In the genomic region with DNA sequence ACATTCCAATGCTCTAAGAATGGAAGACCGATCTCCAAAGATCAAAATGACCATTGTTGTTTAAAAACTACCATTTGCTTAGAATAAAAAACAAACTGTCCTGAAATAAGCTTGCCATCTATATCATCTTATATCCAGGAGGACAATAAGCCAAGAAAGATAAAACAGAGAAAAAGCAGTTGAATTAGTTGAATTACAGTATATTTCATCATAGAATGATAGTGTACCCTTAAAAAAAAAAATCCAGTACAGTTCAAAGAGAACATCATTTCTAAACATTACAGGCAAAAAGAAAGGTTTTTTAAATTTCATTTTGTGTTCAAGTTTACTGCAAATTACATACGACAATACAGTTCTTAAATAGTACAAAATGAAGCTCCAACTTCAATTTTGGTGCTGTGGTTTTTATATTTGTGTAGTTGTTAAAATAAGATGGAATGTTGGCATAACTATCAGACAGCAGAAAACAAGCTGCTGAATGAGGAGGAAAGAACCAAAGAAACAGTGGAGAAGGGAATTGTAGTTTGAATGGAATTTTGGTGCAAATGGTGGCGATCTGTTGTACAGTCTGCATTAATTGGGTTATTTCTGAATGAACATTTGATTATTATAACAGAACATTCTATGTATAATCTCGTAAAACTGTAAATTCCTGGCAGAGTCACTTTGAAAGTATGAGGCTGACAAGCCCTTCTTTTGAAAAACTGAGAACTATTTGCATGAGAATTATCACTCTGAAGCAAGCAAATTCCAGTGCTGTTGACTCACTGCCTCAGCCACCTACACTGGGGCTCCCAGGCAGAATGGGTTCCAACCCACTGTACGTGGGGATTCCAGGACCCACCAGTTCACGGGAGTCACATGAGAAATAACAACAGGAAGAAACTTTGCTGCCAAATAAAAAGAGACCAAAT, we compare ENCODE assay signal across 11 cellular contexts. TPM values are rescaled to one million over a fixed set of nuclear protein-coding genes. Genes with fewer than 3 reads are reported as not detected.
DNase-seq lines count a peak whose midpoint lies in the region; ATAC-seq and TF ChIP-seq lines count a peak whose summit lies in the region.
"Had no signal": no experiment of that assay in that cellular context is flagged by ENCODE, and none has a peak within 500 bp of the region (broad histone marks: within the 10 kb centered on the region; RNA-seq: fewer than 3 reads in every experiment).

No MANE protein-coding gene starts in this region.

- 41 to 55% (median 44%) methylated on average over 6 of the region's 6 CpGs for WGBS in heart left ventricle, 4 donors

- no peak for TF ChIP-seq CTCF in heart left ventricle (IDR thresholded peaks at IDR 0.05)
- TF ChIP-seq CTCF in astrocyte of the spinal cord (IDR thresholded peaks at IDR 0.05; ENCODE audit: low read depth, low read length): no peak

- no peaks in the 10 kb centered on the region for H3K36me3 ChIP-seq in heart left ventricle
- no peaks in the 10 kb centered on the region for H3K36me3 ChIP-seq in CD4-positive, alpha-beta memory T cell (ENCODE audit: insufficient read depth, low read length)
- H3K36me3 ChIP-seq: prostate gland had no signal

- no peak overlapping the region for H3K4me3 Mint-ChIP-seq in CD4-positive, alpha-beta memory T cell
- H3K4me3 Mint-ChIP-seq: B cell had no signal

- no peak for TF ChIP-seq POLR2A in heart left ventricle (IDR thresholded peaks at IDR 0.05)

- no peaks in the 10 kb centered on the region for H3K27me3 ChIP-seq in heart left ventricle
- no peaks in the 10 kb centered on the region for H3K27me3 ChIP-seq in CD4-positive, alpha-beta memory T cell (ENCODE audit: insufficient read depth, low read length)

- peaks cover 10 to 11% of the 10 kb centered on the region in 2 donors for H3K27me3 Mint-ChIP-seq in CD4-positive, alpha-beta memory T cell
- H3K27me3 Mint-ChIP-seq: B cell had no signal

- H3K36me3 Mint-ChIP-seq in CD4-positive, alpha-beta memory T cell: no peaks in the 10 kb centered on the region

- H3K4me3 ChIP-seq in heart left ventricle (no peak overlapping the region), astrocyte of the spinal cord (ENCODE audit: low read depth, low read length) (peak overlapping the region; percentile 3)
- no peak overlapping the region for H3K4me3 ChIP-seq in CD4-positive, alpha-beta memory T cell (ENCODE audit: low read length in 2 of 2)
- H3K4me3 ChIP-seq: prostate gland had no signal

- CTCF ChIA-PET in CD4-positive, alpha-beta memory T cell (lab: Charles Lee; ENCODE audit: partially characterized antibody): no interaction called here

- intact Hi-C loops in heart left ventricle (cut with DNase I) (loop anchor here in 1 of 10 donors (5.0 kb wide), 1 partner anchor 38 kb away; no protein-coding TSS in a partner anchor), cardiac septum (cut with DNase I) (loop anchor here (5.0 kb wide), 1 partner anchor 38 kb away; no protein-coding TSS in a partner anchor)
- intact Hi-C loops in CD4-positive, alpha-beta memory T cell (cut with micrococcal nuclease): no loop called here

- DNase-seq in heart left ventricle (peak in 2 of 5 donors; percentile 27 to 50), cardiac septum (ENCODE audit: low spot score) (no peak), astrocyte of the spinal cord (ENCODE audit: low read depth, low spot score) (peak; percentile 88), iPS-NIHi7 (ENCODE audit: extremely low spot score) (peak; percentile 71), NCI-H2227 (lab: John Stamatoyannopoulos, UW; ENCODE audit: unreplicated experiment) (no peak)
- no peak for DNase-seq in activated CD4-positive, alpha-beta T cell treated with anti-CD3 and anti-CD28 coated beads for 4 hours
- no peak for DNase-seq in stimulated activated CD4-positive, alpha-beta T cell treated with anti-CD3 and anti-CD28 coated beads, Interleukin-12 subunit alpha, Interleukin-12 subunit beta, amount 100 ng/mL, for 4 hours
- DNase-seq in CD4-positive, alpha-beta memory T cell: no peak

- POLR2A ChIA-PET in CD4-positive, alpha-beta memory T cell (lab: Charles Lee; ENCODE audit: partially characterized antibody): no interaction called here

- no peak overlapping the region for H3K27ac Mint-ChIP-seq in CD4-positive, alpha-beta memory T cell
- H3K27ac Mint-ChIP-seq: B cell had no signal

- peaks cover 3 to 57% (median 37%) of the 10 kb centered on the region in 12 donors for H3K4me1 ChIP-seq in heart left ventricle
- H3K4me1 ChIP-seq in CD4-positive, alpha-beta memory T cell (ENCODE audit: insufficient read depth, low read length): no peaks in the 10 kb centered on the region
- H3K4me1 ChIP-seq: prostate gland had no signal

- peaks cover 0 to 4% (median 0%) of the 10 kb centered on the region in 12 donors for H3K9me3 ChIP-seq in heart left ventricle
- no peaks in the 10 kb centered on the region for H3K9me3 ChIP-seq in CD4-positive, alpha-beta memory T cell (ENCODE audit: control insufficient read depth in 1 of 2, low read length in 2 of 2)
- H3K9me3 ChIP-seq: prostate gland had no signal

- in situ Hi-C loops in astrocyte of the spinal cord (cut with HindIII; ENCODE audit: low sequenced_read_pairs): no loop called here

- peaks cover 0 to 1% (median 0%) of the 10 kb centered on the region in 4 donors for H3K4me1 Mint-ChIP-seq in CD4-positive, alpha-beta memory T cell
- H3K4me1 Mint-ChIP-seq: B cell had no signal

- no peaks in the 10 kb centered on the region for H3K9me3 Mint-ChIP-seq in CD4-positive, alpha-beta memory T cell

- ATAC-seq in heart left ventricle: peak; percentile 50 to 84 (median 72)

- peak overlapping the region in 8 of 12 donors; percentile 26 to 68 (median 51) for H3K27ac ChIP-seq in heart left ventricle
- H3K27ac ChIP-seq in CD4-positive, alpha-beta memory T cell (ENCODE audit: low read depth, low read length): no peak overlapping the region
- H3K27ac ChIP-seq: prostate gland had no signal

RNA-seq across cellular contexts. Expression of a gene that starts 37.7 kb away (rescaled TPM):
- total RNA-seq in heart left ventricle: 10 to 100 TPM; 34.4 to 74.4 (median 55.3) TPM
- polyA plus RNA-seq in heart left ventricle: 10 to 100 TPM; 40.7 to 41.8 TPM
- 68.9 TPM for total RNA-seq in cardiac septum
- not detected for total RNA-seq in CD4-positive, alpha-beta memory T cell
- under 1 TPM in 1 of 2 donors, not detected in 1; 0.16 TPM for polyA plus RNA-seq in CD4-positive, alpha-beta memory T cell
- total RNA-seq: B cell, HT-29 had no signal

Comparison
In these comparisons a context has a peak if more than half of its experiments do, and no peak if none do; other contexts are left out.
1. DNase-seq: peak in astrocyte of the spinal cord (single experiment) and iPS-NIHi7 (single experiment); none in cardiac septum (single experiment), activated CD4-positive, alpha-beta T cell treated with anti-CD3 and anti-CD28 coated beads for 4 hours (0 of 2), stimulated activated CD4-positive, alpha-beta T cell treated with anti-CD3 and anti-CD28 coated beads, Interleukin-12 subunit alpha, Interleukin-12 subunit beta, amount 100 ng/mL, for 4 hours (single experiment), NCI-H2227 (single experiment) and CD4-positive, alpha-beta memory T cell (0 of 5).
2. RNA of a gene that starts 37.7 kb away (total RNA-seq): 68.9 TPM in cardiac septum (single experiment) and 34.4 to 74.4 TPM in heart left ventricle; not detected in CD4-positive, alpha-beta memory T cell; every median in the first group is over 10 times any median in the second.